ENCODE assay signal across 16 cellular contexts in genomic region chr2:119282139-119282965, GRCh38. TPM values are rescaled to one million over a fixed set of nuclear protein-coding genes. Genes with fewer than 3 reads are reported as not detected.
DNase-seq lines count a peak whose midpoint lies in the region; ATAC-seq, FAIRE-seq and TF ChIP-seq lines count a peak whose summit lies in the region.
"Had no signal": no experiment of that assay in that cellular context is flagged by ENCODE, and none has a peak within 500 bp of the region (broad histone marks: within the 10 kb centered on the region; RNA-seq: fewer than 3 reads in every experiment).

No MANE protein-coding gene starts in this region.

- H2BK5ac ChIP-seq in H1 (ENCODE audit: low read depth, low read length), result no peak overlapping the region

- POLR2A ChIA-PET in H1 (lab: Charles Lee; ENCODE audit: partially characterized antibody), result no interaction called here

- no peaks in the 10 kb centered on the region for H3K79me1 ChIP-seq in H1 (ENCODE audit: low read depth, low read length)

- no peak overlapping the region for H2BK12ac ChIP-seq in H1 (ENCODE audit: low read depth, low read length)

- no peak for TF ChIP-seq EP300 in H1 (IDR thresholded peaks at IDR 0.05; ENCODE audit: borderline replicate concordance in 1 of 2, low read depth in 2 of 2, low read length in 2 of 2)

- H2BK20ac ChIP-seq in H1 (ENCODE audit: low read length), result no peak overlapping the region

- H2BK15ac ChIP-seq in H1 (ENCODE audit: low read length), result no peak overlapping the region

- no peak for TF ChIP-seq RAD21 in H1 (IDR thresholded peaks at IDR 0.05 in 1 of 2, conservative IDR thresholded peaks at IDR 0.05 in 1 of 2; ENCODE audit: low read depth in 2 of 2, low read length in 2 of 2)

- H3K9ac ChIP-seq in H1 (replicated peaks in 1 of 4; ENCODE audit: extremely low read depth in 1 of 4, low read depth in 3 of 4, low read length in 3 of 4), result no peak overlapping the region

- H2AFZ ChIP-seq in H1 (ENCODE audit: low read length), result no peak overlapping the region

- peak; percentile 83 for DNase-seq in CD1c-positive myeloid dendritic cell (ENCODE audit: extremely low spot score)
- DNase-seq in NOMO-1 treated with DMSO at 0.1 percent for 48 hours (lab: John Stamatoyannopoulos, UW; ENCODE audit: unreplicated experiment), result peak; percentile 73
- DNase-seq in H1 (ENCODE audit: low read depth in 1 of 2, low spot score in 2 of 2), result no peak
- DNase-seq in sciatic nerve (ENCODE audit: low spot score), result no peak
- no peak for DNase-seq in NK-92 treated with Interleukin-12 subunit alpha and Interleukin-12 subunit beta, amount 100 ng/mL, for 24 hours (lab: John Stamatoyannopoulos, UW)
- no peak for DNase-seq in H7
- DNase-seq in activated T-cell treated with anti-CD3 and anti-CD28 coated beads, Interleukin-2, amount 50 U/mL, for 4 hours, result no peak
- no peak for DNase-seq in activated T-cell treated with anti-CD3 and anti-CD28 coated beads for 4 hours
- DNase-seq: central memory CD4-positive, alpha-beta T cell; effector memory CD8-positive, alpha-beta T cell; kidney; NCI-H526 treated with DMSO at 0.1 percent for 48 hours; stimulated activated CD4-positive, alpha-beta T cell treated with anti-CD3 and anti-CD28 coated beads, Interleukin-2, amount 100 ng/mL, for 24 hours had no signal

- intact Hi-C loops in sciatic nerve (cut with DNase I), result no loop called here

- H3K14ac ChIP-seq in H1 (ENCODE audit: insufficient read length), result no peak overlapping the region

- WGBS in H1 (ENCODE audit: extremely low coverage in 1 of 2, insufficient coverage in 1 of 2, insufficient read length in 1 of 2, insufficient replicate concordance in 2 of 2, low coverage in 1 of 2, low lambda C conversion rate in 2 of 2, missing lambda C conversion rate in 1 of 2), 2 experiments, result 85% methylated on average over 21 of the region's 21 CpGs; no CpG with 5 or more reads in 1 of the 2 experiments

- no peak for FAIRE-seq in H1 (lab: Jason Lieb, UNC)
- FAIRE-seq: kidney had no signal

- H3K23ac ChIP-seq in H1 (ENCODE audit: insufficient read length), result peak overlapping the region; percentile 72

- no peak overlapping the region for H4K8ac ChIP-seq in H1 (ENCODE audit: extremely low read depth, insufficient read depth, low read length)

- H2BK120ac ChIP-seq in H1 (replicated peaks; ENCODE audit: low read depth, low read length), result no peak overlapping the region

- no peak overlapping the region for H3K4me2 ChIP-seq in H1 (ENCODE audit: insufficient read depth in 1 of 2, low read depth in 2 of 2, low read length in 2 of 2)

- H3K4me3 ChIP-seq in H1 (ENCODE audit: extremely low read depth in 1 of 4, insufficient read depth in 2 of 4, low read depth in 3 of 4, low read length in 4 of 4), result no peak overlapping the region
- no peak overlapping the region for H3K4me3 ChIP-seq in H7 (ENCODE audit: insufficient read depth, low read depth, low read length)
- H3K4me3 ChIP-seq: right atrium auricular region, thoracic aorta had no signal

- H3K36me3 ChIP-seq in H1 (ENCODE audit: control insufficient read depth in 2 of 4, insufficient read depth in 4 of 4, low read length in 3 of 4), result no peaks in the 10 kb centered on the region
- H3K36me3 ChIP-seq in H7 (replicated peaks; ENCODE audit: control insufficient read depth, insufficient read depth, low read length), result no peaks in the 10 kb centered on the region
- H3K36me3 ChIP-seq: right atrium auricular region, thoracic aorta had no signal

- no peak for TF ChIP-seq CTCF in H1 (IDR thresholded peaks at IDR 0.05; ENCODE audit: control extremely low read depth in 1 of 3, insufficient read depth in 1 of 3, low read depth in 1 of 3, low read length in 3 of 3)

- no peak overlapping the region for H3K4ac ChIP-seq in H1 (replicated peaks; ENCODE audit: insufficient read length, low read depth, low read length)

- peak; percentile 21 for ATAC-seq in sciatic nerve
- ATAC-seq in activated T-cell treated with anti-CD3 and anti-CD28 coated beads, Interleukin-2, amount 50 U/mL, for 4 hours, result no peak
- ATAC-seq: effector memory CD8-positive, alpha-beta T cell had no signal

- CTCF ChIA-PET in H1 (lab: Charles Lee; ENCODE audit: partially characterized antibody), result interaction anchor here (0.6 to 4.4 kb wide), 11 partner anchors 9 to 402 kb away, joined by 3 to 28 read pairs (median 4); no protein-coding TSS in a partner anchor

- no peak overlapping the region for H3K56ac ChIP-seq in H1 (replicated peaks; ENCODE audit: insufficient read length, low read depth, low read length)

- H4K20me1 ChIP-seq in H1 (replicated peaks in 1 of 2; ENCODE audit: control insufficient read depth in 1 of 2, insufficient read depth in 2 of 2, low read length in 2 of 2), result peaks cover 0 to 2% of the 10 kb centered on the region in 2 experiments

- H3K79me2 ChIP-seq in H1 (ENCODE audit: control insufficient read depth in 1 of 2, insufficient read depth in 2 of 2, low read length in 2 of 2), result no peaks in the 10 kb centered on the region

- no peaks in the 10 kb centered on the region for H3K9me3 Mint-ChIP-seq in activated T-cell treated with anti-CD3 and anti-CD28 coated beads, Interleukin-2, amount 50 U/mL, for 4 hours
- H3K9me3 Mint-ChIP-seq: effector memory CD8-positive, alpha-beta T cell; IgD-negative memory B cell had no signal

- H3K4me1 ChIP-seq in H1 (replicated peaks in 1 of 4; ENCODE audit: control insufficient read depth in 3 of 4, insufficient read depth in 4 of 4, low read length in 3 of 4), result no peaks in the 10 kb centered on the region

- H2AK5ac ChIP-seq in H1 (ENCODE audit: low read depth, low read length), result no peak overlapping the region

- H3K23me2 ChIP-seq in H1 (ENCODE audit: low read depth, low read length), result no peaks in the 10 kb centered on the region

- H4K91ac ChIP-seq in H1 (replicated peaks; ENCODE audit: insufficient read length, low read length), result no peak overlapping the region

- H3K36me3 Mint-ChIP-seq in activated T-cell treated with anti-CD3 and anti-CD28 coated beads, Interleukin-2, amount 50 U/mL, for 4 hours (ENCODE audit: insufficient read depth), result peaks cover 8% of the 10 kb centered on the region

- no peaks in the 10 kb centered on the region for H3K27me3 Mint-ChIP-seq in activated T-cell treated with anti-CD3 and anti-CD28 coated beads, Interleukin-2, amount 50 U/mL, for 4 hours (ENCODE audit: low read depth)
- H3K27me3 Mint-ChIP-seq: effector memory CD8-positive, alpha-beta T cell; IgD-negative memory B cell had no signal

- H3K4me3 Mint-ChIP-seq in activated T-cell treated with anti-CD3 and anti-CD28 coated beads, Interleukin-2, amount 50 U/mL, for 4 hours, result no peak overlapping the region
- H3K4me3 Mint-ChIP-seq: effector memory CD8-positive, alpha-beta T cell; IgD-negative memory B cell had no signal

- H3K18ac ChIP-seq in H1 (ENCODE audit: extremely low read depth, low read length), result no peak overlapping the region

- no peaks in the 10 kb centered on the region for H3K4me1 Mint-ChIP-seq in activated T-cell treated with anti-CD3 and anti-CD28 coated beads, Interleukin-2, amount 50 U/mL, for 4 hours (ENCODE audit: low read depth)
- H3K4me1 Mint-ChIP-seq: IgD-negative memory B cell had no signal

- H4K5ac ChIP-seq in H1 (ENCODE audit: insufficient read length, low read depth, low read length), result no peak overlapping the region

- H3K9me3 ChIP-seq in H1 (ENCODE audit: insufficient read depth in 2 of 2, low read depth in 1 of 2, low read length in 1 of 2), result no peaks in the 10 kb centered on the region
- H3K9me3 ChIP-seq: right atrium auricular region, thoracic aorta had no signal

- H3K27me3 ChIP-seq in H1 (replicated peaks in 1 of 4; ENCODE audit: control insufficient read depth in 3 of 4, extremely low read depth in 1 of 4, insufficient read depth in 3 of 4, low read length in 3 of 4), result no peaks in the 10 kb centered on the region
- H3K27me3 ChIP-seq in H7 (ENCODE audit: control insufficient read depth, insufficient read depth, low read length), result no peaks in the 10 kb centered on the region
- H3K27me3 ChIP-seq: right atrium auricular region had no signal

- TF ChIP-seq POLR2A in H1 (IDR thresholded peaks at IDR 0.05; ENCODE audit: control extremely low read depth in 1 of 2, low read depth in 2 of 2, low read length in 2 of 2), result no peak

- H3K27ac ChIP-seq in H1 (ENCODE audit: low read depth, low read length), result no peak overlapping the region

TF ChIP-seq in H1, 55 proteins besides CTCF, POLR2A, EP300 and RAD21 (continues in another document):
- no peak for TF ChIP-seq TEAD4 (IDR thresholded peaks at IDR 0.05; ENCODE audit: low read depth, low read length)
- no peak for TF ChIP-seq YY1 (IDR thresholded peaks at IDR 0.05; ENCODE audit: low read depth, low read length)
- no peak for TF ChIP-seq RBBP5 (IDR thresholded peaks at IDR 0.05; ENCODE audit: borderline replicate concordance, low read depth, low read length)
- no peak for TF ChIP-seq KDM4A (IDR thresholded peaks at IDR 0.05; ENCODE audit: low read depth, low read length, severe bottlenecking)
- no peak for TF ChIP-seq SIN3A (conservative IDR thresholded peaks at IDR 0.05 in 1 of 2, IDR thresholded peaks at IDR 0.05 in 1 of 2; ENCODE audit: low read depth in 1 of 2, low read length in 2 of 2)
- TF ChIP-seq RFX5 (IDR thresholded peaks at IDR 0.05; ENCODE audit: borderline replicate concordance, low read depth, low read length), result no peak
- no peak for TF ChIP-seq HDAC6 (IDR thresholded peaks at IDR 0.05; ENCODE audit: low read depth, low read length)
- no peak for TF ChIP-seq SP2 (IDR thresholded peaks at IDR 0.05; ENCODE audit: low read length)
- TF ChIP-seq CEBPB (IDR thresholded peaks at IDR 0.05; ENCODE audit: low read depth, low read length), result no peak
- TF ChIP-seq PHF8 (conservative IDR thresholded peaks at IDR 0.05; ENCODE audit: low read depth, low read length), result no peak

RNA-seq across cellular contexts. Expression of gene STEAP3, which starts 58.7 kb away (rescaled TPM):
- total RNA-seq in H1 (2021; fragmentation: NEBNext Ultra II Directional; extraction: Animal tissue kit (Norgen Biotek cat#: 25700)), result 21.7 and 22.2 TPM in 2 replicates
- 27.9 and 40.1 TPM in 2 replicates for polyA plus RNA-seq in H1 (2011; rRNA removed)
- polyA plus RNA-seq in H1 (2011; cell fraction: cytosol; rRNA removed), result 18.9 TPM
- 37.7 TPM for polyA plus RNA-seq in H1 (2011; cell fraction: nucleus; rRNA removed)
- 18.7 to 23.4 TPM (median 21.9 TPM) in 4 replicates for polyA plus RNA-seq in H1 (2012, experiment 1 of 2)
- 19.4 TPM for polyA plus RNA-seq in H1 (2012, experiment 2 of 2)
- 25.2 TPM for polyA plus RNA-seq in H1 (2013, experiment 1 of 2)
- 25.2 TPM for polyA plus RNA-seq in H1 (2013, experiment 2 of 2)
- 21.9 and 35.2 TPM in 2 replicates for polyA minus RNA-seq in H1 (2011; rRNA and poly(A)+ RNA removed)
- polyA minus RNA-seq in H1 (2011; cell fraction: cytosol; rRNA and poly(A)+ RNA removed), result 23.3 TPM
- polyA minus RNA-seq in H1 (2011; cell fraction: nucleus; rRNA and poly(A)+ RNA removed), result 23.5 TPM
- total RNA-seq in sciatic nerve, result 9.1 TPM
- 14.3 and 16.0 TPM in 2 replicates for total RNA-seq in H7 (2014; rRNA removed; shearing (Covaris generic))
- under 1 TPM; 0.15 to 0.24 (median 0.18) TPM for total RNA-seq in activated T-cell treated with anti-CD3 and anti-CD28 coated beads, Interleukin-2, amount 50 U/mL, for 4 hours

Comparison
In these comparisons a context has a peak if more than half of its experiments do, and no peak if none do; other contexts are left out.
1. DNase-seq: peak in CD1c-positive myeloid dendritic cell (single experiment) and NOMO-1 treated with DMSO at 0.1 percent for 48 hours (single experiment); none in H1 (0 of 2), sciatic nerve (single experiment), NK-92 treated with Interleukin-12 subunit alpha and Interleukin-12 subunit beta, amount 100 ng/mL, for 24 hours (single experiment), H7 (single experiment), activated T-cell treated with anti-CD3 and anti-CD28 coated beads, Interleukin-2, amount 50 U/mL, for 4 hours (single experiment) and activated T-cell treated with anti-CD3 and anti-CD28 coated beads for 4 hours (single experiment).